Comparison of ENCODE assay signal across 24 cellular contexts in genomic region chr10:21536874-21537273, GRCh38. TPM values are rescaled to one million over a fixed set of nuclear protein-coding genes. Genes with fewer than 3 reads are reported as not detected.
DNase-seq lines count a peak whose midpoint lies in the region; ATAC-seq, FAIRE-seq and TF ChIP-seq lines count a peak whose summit lies in the region.
"Had no signal": no experiment of that assay in that cellular context is flagged by ENCODE, and none has a peak within 500 bp of the region (broad histone marks: within the 10 kb centered on the region; RNA-seq: fewer than 3 reads in every experiment).

No MANE protein-coding gene starts in this region.

- DNase-seq in HepG2 (ENCODE audit: low spot score) = no peak
- DNase-seq in right lobe of liver = no peak
- no peak for DNase-seq in WTC11 (ENCODE audit: low spot score)
- no peak for DNase-seq in natural killer cell
- no peak for DNase-seq in left lung
- DNase-seq in KG1 (lab: John Stamatoyannopoulos, UW) = no peak
- DNase-seq in NCI-H1417 (lab: John Stamatoyannopoulos, UW) = no peak
- DNase-seq: activated gamma-delta T cell treated with Interleukin-2 at 50 U/mL for 16 hours; activated T-cell treated with anti-CD3 and anti-CD28 coated beads for 4 hours; brain microvascular endothelial cell; dorsolateral prefrontal cortex; HCEC 1CT; Karpas-422; NCI-H1436 treated with DMSO at 0.1 percent for 48 hours; right cardiac atrium; stimulated activated CD4-positive, alpha-beta T cell treated with anti-CD3 and anti-CD28 coated beads, Interleukin-4, amount 100 ng/mL, for 1 hour; transverse colon; WERI-Rb-1 had no signal

- H3K36me3 ChIP-seq in HepG2 (replicated peaks in 1 of 2; ENCODE audit: control insufficient read depth in 1 of 2, insufficient read depth in 2 of 2, low read length in 2 of 2) = peaks cover 15 to 41% of the 10 kb centered on the region in 2 experiments
- H3K36me3 ChIP-seq in right lobe of liver = peaks cover 0 to 56% (median 22%) of the 10 kb centered on the region in 4 donors
- peaks cover 4 to 54% of the 10 kb centered on the region in 2 donors for H3K36me3 ChIP-seq in left lung

- no peak overlapping the region for H3K9ac ChIP-seq in HepG2 (ENCODE audit: insufficient read depth, low read depth, low read length)
- H3K9ac ChIP-seq: BLaER1 treated with 17β-estradiol and CSF1 and Interleukin-3, amounts not matched to agents 10 nM and 100 nM had no signal

- H3K4me3 ChIP-seq in HepG2 (replicated peaks in 1 of 3; ENCODE audit: insufficient read depth in 1 of 3, low read depth in 2 of 3, low read length in 3 of 3) (no peak overlapping the region; a peak in 1 of 6 replicates), right lobe of liver (no peak overlapping the region), left lung (no peak overlapping the region)
- H3K4me3 ChIP-seq: BLaER1 treated with 17β-estradiol and CSF1 and Interleukin-3, amounts not matched to agents 10 nM and 100 nM; SK-N-MC; transverse colon had no signal

- H3K9me3 ChIP-seq in HepG2 (ENCODE audit: low read length) (no peaks in the 10 kb centered on the region), right lobe of liver (no peaks in the 10 kb centered on the region), left lung (no peaks in the 10 kb centered on the region)
- H3K9me3 ChIP-seq: BLaER1 treated with 17β-estradiol and CSF1 and Interleukin-3, amounts not matched to agents 10 nM and 100 nM; transverse colon had no signal

- H3K4me1 ChIP-seq in HepG2 (ENCODE audit: insufficient read depth, low read length) (peaks cover 27% of the 10 kb centered on the region), right lobe of liver (peaks cover 0 to 11% (median 3%) of the 10 kb centered on the region in 4 donors), left lung (peaks cover 5 to 40% of the 10 kb centered on the region in 2 donors)

- H3K36me3 Mint-ChIP-seq in WTC11 (peaks cover 34% of the 10 kb centered on the region), natural killer cell (peaks cover 7% of the 10 kb centered on the region)

- H3K9me3 Mint-ChIP-seq in WTC11 (no peaks in the 10 kb centered on the region), natural killer cell (no peaks in the 10 kb centered on the region)

- peak overlapping the region; percentile 34; the same call in 1 of the 2 replicates for H3K4me3 Mint-ChIP-seq in WTC11
- H3K4me3 Mint-ChIP-seq in natural killer cell = peak overlapping the region; percentile 10

- in situ Hi-C loops in HepG2 (cut with HindIII; ENCODE audit: extremely low pct_ligation_motif_present, low pct_unique_long_range_greater_than_20kb) = no loop called here

- no peak for TF ChIP-seq RAD21 in HepG2 (CRISPR knock-in tag; IDR thresholded peaks at IDR 0.05)

- H3K27me3 Mint-ChIP-seq in WTC11 (ENCODE audit: low read depth) = no peaks in the 10 kb centered on the region
- H3K27me3 Mint-ChIP-seq in natural killer cell (ENCODE audit: low read depth in 2 of 2) = no peaks in the 10 kb centered on the region

- intact Hi-C loops in HepG2 (cut with micrococcal nuclease; ENCODE audit: unreplicated experiment) = no loop called here
- intact Hi-C loops in right lobe of liver (cut with DNase I) = no loop called here
- intact Hi-C loops in natural killer cell (cut with micrococcal nuclease) = no loop called here
- intact Hi-C loops in left lung (cut with DNase I) = no loop called here

- peak overlapping the region; percentile 83 for H3K27ac Mint-ChIP-seq in WTC11
- H3K27ac Mint-ChIP-seq in natural killer cell = no peak overlapping the region

- TF ChIP-seq EP300 in HepG2 (IDR thresholded peaks at IDR 0.05; ENCODE audit: low read depth in 2 of 2, low read length in 2 of 2) (no peak), HepG2 (CRISPR knock-in tag; IDR thresholded peaks at IDR 0.05; ENCODE audit: borderline replicate concordance) (no peak)

- TF ChIP-seq POLR2A in HepG2 (IDR thresholded peaks at IDR 0.05; ENCODE audit: insufficient read depth in 1 of 2, low read depth in 2 of 2, low read length in 2 of 2) = no peak
- no peak for TF ChIP-seq POLR2A in right lobe of liver (IDR thresholded peaks at IDR 0.05)

- 95% methylated on average over 3 of the region's 3 CpGs for WGBS in HepG2 (ENCODE audit: low lambda C conversion rate)
- 100% methylated on average over 1 of the region's 3 CpGs for WGBS in right lobe of liver (ENCODE audit: insufficient coverage, low coverage, low lambda C conversion rate, missing lambda C conversion rate)

- ATAC-seq in HepG2 (no peak), right lobe of liver (no peak), WTC11 (no peak), natural killer cell (no peak), left lung (no peak)
- ATAC-seq: right cardiac atrium had no signal

- H3K27me3 ChIP-seq in HepG2 (ENCODE audit: control insufficient read depth in 1 of 2, insufficient read depth in 2 of 2, low read length in 2 of 2) = no peaks in the 10 kb centered on the region; a peak in 1 of 5 replicates
- no peaks in the 10 kb centered on the region for H3K27me3 ChIP-seq in right lobe of liver
- H3K27me3 ChIP-seq in left lung = no peaks in the 10 kb centered on the region
- H3K27me3 ChIP-seq: brain microvascular endothelial cell, dorsolateral prefrontal cortex, transverse colon had no signal

- no peak overlapping the region for H2AFZ ChIP-seq in HepG2 (ENCODE audit: low read length)

- FAIRE-seq in HepG2 (lab: Jason Lieb, UNC) = no peak
- FAIRE-seq: D721Med, endothelial cell of umbilical vein, keratinocyte had no signal

- POLR2A ChIA-PET in HepG2 (lab: Yijun Ruan, JAX) (interaction anchor here (0.6 to 4.0 kb wide), 6 partner anchors 10 to 41 kb away, joined by 3 to 25 read pairs (median 5); partner anchors contain the start of gene SKIDA1), WTC11 (lab: Charles Lee) (no interaction called here)

- peaks cover 66% of the 10 kb centered on the region for H3K79me2 ChIP-seq in HepG2 (ENCODE audit: insufficient read depth, low read length)

- peaks cover 29% of the 10 kb centered on the region for H3K4me1 Mint-ChIP-seq in WTC11
- peaks cover 16 to 17% of the 10 kb centered on the region in 2 donors for H3K4me1 Mint-ChIP-seq in natural killer cell

- TF ChIP-seq CTCF in HepG2 (CRISPR knock-in tag; IDR thresholded peaks at IDR 0.05) (no peak), right lobe of liver (IDR thresholded peaks at IDR 0.05) (no peak), WTC11 (IDR thresholded peaks at IDR 0.05) (no peak), natural killer cell (IDR thresholded peaks at IDR 0.05) (no peak), left lung (IDR thresholded peaks at IDR 0.05) (no peak)

- no peak overlapping the region for H3K27ac ChIP-seq in HepG2 (ENCODE audit: extremely low read length, insufficient read depth, low read length)
- H3K27ac ChIP-seq in right lobe of liver = no peak overlapping the region
- H3K27ac ChIP-seq in left lung = no peak overlapping the region
- H3K27ac ChIP-seq: BLaER1 treated with 17β-estradiol and CSF1 and Interleukin-3, amounts not matched to agents 10 nM and 100 nM; brain microvascular endothelial cell; HL-60; SK-N-MC; transverse colon; WERI-Rb-1 had no signal

- peaks cover 13% of the 10 kb centered on the region; the same call in 1 of the 2 replicates for H4K20me1 ChIP-seq in HepG2 (ENCODE audit: insufficient read depth, low read length)

- no TSS peak for BruUV-seq in HepG2 (replicated peaks; lab: Mats Ljungman, UMichigan)

- CTCF ChIA-PET in HepG2 (lab: Yijun Ruan, JAX; ENCODE audit: low intra/inter-chr PET ratio, low total read pairs) = no interaction called here
- CTCF ChIA-PET in WTC11 (lab: Charles Lee) = no interaction called here

- 0 out of 2 replicates have a peak overlapping the region, but pooled peaks have one; percentile 8 for H3K4me2 ChIP-seq in HepG2 (ENCODE audit: low read depth, low read length)

RNA-seq across cellular contexts. Expression of gene MLLT10, which starts 2.8 kb away (rescaled TPM):
- total RNA-seq in HepG2 (2016; rRNA removed; fragmentation: Illumina TruSeq; extraction: Trizol) = 39.3 and 51.3 TPM in 2 replicates
- 32.5 and 35.1 TPM in 2 replicates for total RNA-seq in HepG2 (2016; cell fraction: cytosol; rRNA removed; fragmentation: Illumina TruSeq; extraction: Trizol; ENCODE audit: low read depth)
- total RNA-seq in HepG2 (2016; cell fraction: insoluble cytoplasmic fraction; rRNA removed; fragmentation: Illumina TruSeq; extraction: Trizol) = 40.6 and 48.2 TPM in 2 replicates
- total RNA-seq in HepG2 (2016; cell fraction: membrane; rRNA removed; fragmentation: Illumina TruSeq; extraction: Trizol) = 43.6 and 51.5 TPM in 2 replicates
- total RNA-seq in HepG2 (2016; cell fraction: nucleus; rRNA removed; fragmentation: Illumina TruSeq; extraction: Trizol) = 132 and 141 TPM in 2 replicates
- 72.1 and 84.1 TPM in 2 replicates for polyA plus RNA-seq in HepG2 (2011; rRNA removed)
- 52.6 and 55.4 TPM in 2 replicates for polyA plus RNA-seq in HepG2 (2011; cell fraction: cytosol; rRNA removed)
- polyA plus RNA-seq in HepG2 (2011; cell fraction: nucleus; rRNA removed) = 70.8 and 78.9 TPM in 2 replicates
- 36.4 and 36.6 TPM in 2 replicates for polyA plus RNA-seq in HepG2 (2012)
- polyA plus RNA-seq in HepG2 (2016; cell fraction: cytosol; fragmentation: Illumina TruSeq; extraction: Trizol; ENCODE audit: low read depth) = 39.6 and 43.2 TPM in 2 replicates
- 41.2 and 47.5 TPM in 2 replicates for polyA plus RNA-seq in HepG2 (2016; cell fraction: insoluble cytoplasmic fraction; fragmentation: Illumina TruSeq; extraction: Trizol; ENCODE audit: low read depth)
- 46.0 and 49.8 TPM in 2 replicates for polyA plus RNA-seq in HepG2 (2016; cell fraction: membrane; fragmentation: Illumina TruSeq; extraction: Trizol; ENCODE audit: low read depth)
- polyA plus RNA-seq in HepG2 (2016; cell fraction: nucleus; fragmentation: Illumina TruSeq; extraction: Trizol; ENCODE audit: insufficient read depth, low read depth) = 59.3 and 60.4 TPM in 2 replicates
- 65.5 and 210 TPM in 2 replicates for polyA minus RNA-seq in HepG2 (2011; rRNA and poly(A)+ RNA removed; ENCODE audit: low replicate concordance)
- 28.0 and 33.0 TPM in 2 replicates for polyA minus RNA-seq in HepG2 (2011; cell fraction: cytosol; rRNA and poly(A)+ RNA removed)
- polyA minus RNA-seq in HepG2 (2011; cell fraction: nucleus; rRNA and poly(A)+ RNA removed) = 342 and 460 TPM in 2 replicates
- 10 to 100 TPM; 15.8 to 49.4 (median 20.1) TPM for total RNA-seq in right lobe of liver
- 52.7 to 60.3 TPM (median 60.1 TPM) in 3 replicates for total RNA-seq in WTC11 (2021)
- 10 to 100 TPM; 40.4 to 65.2 (median 60.0) TPM for total RNA-seq in natural killer cell
- 10 to 100 TPM; 39.9 to 43.2 TPM for total RNA-seq in left lung

RNA-seq across cellular contexts. Expression of gene SKIDA1, which starts 11.4 kb away (rescaled TPM):
- 1.4 and 1.5 TPM in 2 replicates for total RNA-seq in HepG2 (2016; rRNA removed; fragmentation: Illumina TruSeq; extraction: Trizol)
- total RNA-seq in HepG2 (2016; cell fraction: cytosol; rRNA removed; fragmentation: Illumina TruSeq; extraction: Trizol; ENCODE audit: low read depth) = 0.35 and 0.40 TPM in 2 replicates
- total RNA-seq in HepG2 (2016; cell fraction: insoluble cytoplasmic fraction; rRNA removed; fragmentation: Illumina TruSeq; extraction: Trizol) = 1.1 and 1.2 TPM in 2 replicates
- total RNA-seq in HepG2 (2016; cell fraction: membrane; rRNA removed; fragmentation: Illumina TruSeq; extraction: Trizol) = 1.1 TPM in 2 replicates
- 1.4 TPM in 2 replicates for total RNA-seq in HepG2 (2016; cell fraction: nucleus; rRNA removed; fragmentation: Illumina TruSeq; extraction: Trizol)
- polyA plus RNA-seq in HepG2 (2011; rRNA removed) = 0.29 and 0.73 TPM in 2 replicates
- polyA plus RNA-seq in HepG2 (2011; cell fraction: cytosol; rRNA removed) = 0.17 and 0.19 TPM in 2 replicates
- 0.45 and 0.59 TPM in 2 replicates for polyA plus RNA-seq in HepG2 (2011; cell fraction: nucleus; rRNA removed)
- 0.24 and 0.85 TPM in 2 replicates for polyA plus RNA-seq in HepG2 (2012)
- 0.11 and 0.58 TPM in 2 replicates for polyA plus RNA-seq in HepG2 (2016; cell fraction: cytosol; fragmentation: Illumina TruSeq; extraction: Trizol; ENCODE audit: low read depth)
- polyA plus RNA-seq in HepG2 (2016; cell fraction: insoluble cytoplasmic fraction; fragmentation: Illumina TruSeq; extraction: Trizol; ENCODE audit: low read depth) = 0.67 and 0.78 TPM in 2 replicates
- polyA plus RNA-seq in HepG2 (2016; cell fraction: membrane; fragmentation: Illumina TruSeq; extraction: Trizol; ENCODE audit: low read depth) = 0.33 and 0.58 TPM in 2 replicates
- polyA plus RNA-seq in HepG2 (2016; cell fraction: nucleus; fragmentation: Illumina TruSeq; extraction: Trizol; ENCODE audit: insufficient read depth, low read depth) = 2.7 and 2.8 TPM in 2 replicates
- 0.12 and 0.28 TPM in 2 replicates for polyA minus RNA-seq in HepG2 (2011; rRNA and poly(A)+ RNA removed; ENCODE audit: low replicate concordance)
- 0.49 and 0.88 TPM in 2 replicates for polyA minus RNA-seq in HepG2 (2011; cell fraction: cytosol; rRNA and poly(A)+ RNA removed)
- 0.50 and 0.52 TPM in 2 replicates for polyA minus RNA-seq in HepG2 (2011; cell fraction: nucleus; rRNA and poly(A)+ RNA removed)
- 1 to 10 TPM in 5 of 6 experiments, under 1 TPM in 1; 0.31 to 3.9 (median 2.1) TPM for total RNA-seq in right lobe of liver
- total RNA-seq in WTC11 (2021) = 9.4 to 12.9 TPM (median 11.8 TPM) in 3 replicates
- not detected for total RNA-seq in natural killer cell
- 1 to 10 TPM; 1.2 to 1.9 TPM for total RNA-seq in left lung

Comparison
In these comparisons a context has a peak if more than half of its experiments do, and no peak if none do; other contexts are left out.
1. Of the 50 proteins assayed by ChIP-seq in both HepG2 and WTC11: peak only in HepG2: NR2C2; only in WTC11: none; in both: none; in neither: 49.